Comparison of ENCODE assay signal across 8 cellular contexts in the genomic region with DNA sequence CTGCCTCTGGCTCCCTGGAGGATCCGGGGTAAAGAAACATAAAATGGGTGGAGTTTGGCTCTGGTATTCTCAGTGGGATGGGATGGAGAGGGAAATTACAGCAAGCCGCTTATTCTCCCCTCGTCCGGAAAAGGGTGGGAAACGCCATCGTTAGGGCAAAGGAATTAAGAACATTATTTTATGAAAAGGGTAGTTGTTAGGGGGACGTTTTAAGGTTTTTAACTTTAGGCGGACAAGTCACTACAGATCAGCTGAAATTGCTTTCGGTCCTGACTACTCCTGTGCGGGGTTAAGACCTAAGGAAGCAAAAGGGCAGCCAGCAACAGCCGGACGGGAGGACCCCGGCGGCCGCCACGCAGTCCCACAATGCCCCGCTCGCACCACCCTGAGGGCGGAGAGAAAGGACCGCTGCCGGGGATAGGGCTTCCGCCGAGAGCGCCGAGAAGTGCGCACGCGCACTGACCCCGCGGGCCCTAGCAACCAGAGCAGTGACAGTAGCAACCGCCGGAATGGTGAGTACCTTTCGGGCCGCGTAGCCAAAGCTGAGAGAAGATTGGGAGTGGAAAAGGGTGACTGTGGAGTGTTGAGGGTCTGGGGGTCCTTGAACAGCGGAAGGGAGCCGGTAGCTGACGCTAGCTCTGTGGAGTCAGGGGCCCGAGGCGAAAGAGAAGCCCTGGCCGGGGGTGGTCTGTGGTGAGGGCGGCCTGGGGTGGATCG. TPM values are rescaled to one million over a fixed set of nuclear protein-coding genes. Genes with fewer than 3 reads are reported as not detected.
DNase-seq lines count a peak whose midpoint lies in the region; ATAC-seq and TF ChIP-seq lines count a peak whose summit lies in the region.

Gene DNAL1, plus strand, starts transcription at position 456 of the 717 bp plus-strand sequence. Its CDS starts 54 bp downstream, at position 510.

- no peaks in the 10 kb centered on the region for H3K9me3 ChIP-seq in prostate gland

- H3K36me3 ChIP-seq in prostate gland (no peaks in the 10 kb centered on the region), urinary bladder (ENCODE audit: insufficient read depth) (no peaks in the 10 kb centered on the region)

- peak within 1 kb of the TSS; percentile 80 for H3K27ac ChIP-seq in angular gyrus (ENCODE audit: low read depth, low read length)
- H3K27ac ChIP-seq in prostate gland = peak within 1 kb of the TSS; percentile 73 to 86
- H3K27ac ChIP-seq in urinary bladder (ENCODE audit: low read depth) = peak within 1 kb of the TSS; percentile 40

- H3K9me3 Mint-ChIP-seq in T-helper 1 cell treated with Interleukin-12 subunit alpha and Interleukin-12 subunit beta and Interleukin-4 antibody, amounts not matched to agents 30 μg/mL and 1 μg/mL, for 36 hours = no peaks in the 10 kb centered on the region

- no peaks in the 10 kb centered on the region for H3K4me1 ChIP-seq in prostate gland (replicated peaks)
- H3K4me1 ChIP-seq in urinary bladder (ENCODE audit: insufficient read depth) = no peaks in the 10 kb centered on the region

- peak within 1 kb of the TSS; percentile 67 for H3K27ac Mint-ChIP-seq in T-helper 1 cell treated with Interleukin-12 subunit alpha and Interleukin-12 subunit beta and Interleukin-4 antibody, amounts not matched to agents 30 μg/mL and 1 μg/mL, for 36 hours

- DNase-seq in NCI-H1694 (lab: John Stamatoyannopoulos, UW) (peak; percentile 96), left ventricle myocardium superior (peak; percentile 97), prostate gland (ENCODE audit: low spot score) (peak; percentile 86)

- intact Hi-C loops in left ventricle myocardium superior (cut with micrococcal nuclease) (no loop called here), prostate gland (cut with DNase I) (no loop called here)

- TF ChIP-seq POLR2A in GM15510 (IDR thresholded peaks at IDR 0.05; ENCODE audit: borderline replicate concordance, extremely low read depth, insufficient read length) (peak; percentile 93), prostate gland (IDR thresholded peaks at IDR 0.05) (peak; percentile 32)

- H3K4me3 ChIP-seq in prostate gland = peak within 1 kb of the TSS; percentile 59 to 85
- peak within 1 kb of the TSS; percentile 62 for H3K4me3 ChIP-seq in urinary bladder (ENCODE audit: low read depth, low read length)

- no peaks in the 10 kb centered on the region for H3K36me3 Mint-ChIP-seq in T-helper 1 cell treated with Interleukin-12 subunit alpha and Interleukin-12 subunit beta and Interleukin-4 antibody, amounts not matched to agents 30 μg/mL and 1 μg/mL, for 36 hours (ENCODE audit: low read depth)

- under 1% methylated on average over 43 of the region's 43 CpGs for WGBS in prostate gland
- under 1% methylated on average over 43 of the region's 43 CpGs for WGBS in urinary bladder

- H3K4me3 Mint-ChIP-seq in T-helper 1 cell treated with Interleukin-12 subunit alpha and Interleukin-12 subunit beta and Interleukin-4 antibody, amounts not matched to agents 30 μg/mL and 1 μg/mL, for 36 hours = peak within 1 kb of the TSS; percentile 91

- H3K27me3 Mint-ChIP-seq in T-helper 1 cell treated with Interleukin-12 subunit alpha and Interleukin-12 subunit beta and Interleukin-4 antibody, amounts not matched to agents 30 μg/mL and 1 μg/mL, for 36 hours (ENCODE audit: low read depth) = no peaks in the 10 kb centered on the region

- ATAC-seq in HG02885 (IDR thresholded peaks at IDR 0.05; ENCODE audit: poor library complexity, unreplicated experiment) (peak; percentile 98), left ventricle myocardium superior (peak; percentile 100)

- H3K27me3 ChIP-seq in prostate gland (replicated peaks; ENCODE audit: insufficient read depth) = no peaks in the 10 kb centered on the region

- peak in 2 of 4 experiments; percentile 23 to 40 for TF ChIP-seq CTCF in prostate gland (IDR thresholded peaks at IDR 0.05)

- H3K4me1 Mint-ChIP-seq in T-helper 1 cell treated with Interleukin-12 subunit alpha and Interleukin-12 subunit beta and Interleukin-4 antibody, amounts not matched to agents 30 μg/mL and 1 μg/mL, for 36 hours (ENCODE audit: low read depth) = peaks cover 12% of the 10 kb centered on the region

RNA-seq across cellular contexts. Expression of gene DNAL1, which starts in this region (rescaled TPM):
- total RNA-seq in left ventricle myocardium superior (12.0 TPM), prostate gland (1 to 10 TPM; 8.5 to 10.0 TPM), urinary bladder (13.3 TPM)
- 6.3 TPM for polyA plus RNA-seq in urinary bladder

Comparison
In these comparisons a context has a peak if more than half of its experiments do, and no peak if none do; other contexts are left out.
1. Peak in every context shown above with its lines: DNase-seq, ATAC-seq, H3K4me3 ChIP-seq and H3K27ac ChIP-seq.